ENCODE assay signal across 23 cellular contexts in the genomic region with DNA sequence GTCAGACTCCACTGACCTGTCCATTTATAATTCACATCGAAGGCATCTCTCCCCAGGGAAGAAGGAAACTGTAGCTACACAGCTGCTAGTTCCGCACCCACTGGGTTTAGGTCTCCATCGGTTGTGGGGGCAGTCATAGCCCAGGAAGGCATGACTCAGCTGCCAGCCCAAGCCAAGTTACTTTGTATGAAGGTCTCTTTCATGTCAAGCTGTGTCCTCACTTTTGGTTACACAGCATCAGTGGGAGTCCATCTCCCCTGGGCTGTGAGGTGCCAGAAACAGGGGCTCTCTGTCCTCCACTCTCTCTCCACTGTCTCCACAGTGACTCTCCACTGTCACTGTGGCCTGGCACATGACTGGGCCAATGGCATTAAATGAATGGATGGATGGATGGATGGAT.
DNase-seq lines count a peak whose midpoint lies in the region; ATAC-seq, FAIRE-seq and TF ChIP-seq lines count a peak whose summit lies in the region.
"Had no signal": no experiment of that assay in that cellular context is flagged by ENCODE, and none has a peak within 500 bp of the region (broad histone marks: within the 10 kb centered on the region; RNA-seq: fewer than 3 reads in every experiment).

No MANE protein-coding gene starts in this region.

- H3K18ac ChIP-seq in H9 (ENCODE audit: insufficient read length, low read depth, low read length) (no peak overlapping the region), neuronal stem cell (ENCODE audit: low read length) (no peak overlapping the region)

- H3K4me3 Mint-ChIP-seq in activated CD8-positive, alpha-beta memory T cell treated with anti-CD3 and anti-CD28 coated beads, Interleukin-2, amount 10 ng/mL, durations not matched to agents 7 days and 5 days, result no peak overlapping the region
- H3K4me3 Mint-ChIP-seq in H9, result no peak overlapping the region
- H3K4me3 Mint-ChIP-seq in activated CD8-positive, alpha-beta T cell treated with anti-CD3 and anti-CD28 coated beads for 36 hours, result no peak overlapping the region
- H3K4me3 Mint-ChIP-seq: CD14-positive monocyte; CD4-positive, alpha-beta memory T cell; HFFc6 had no signal

- no peaks in the 10 kb centered on the region for H3K4me1 Mint-ChIP-seq in activated CD8-positive, alpha-beta memory T cell treated with anti-CD3 and anti-CD28 coated beads, Interleukin-2, amount 10 ng/mL, durations not matched to agents 7 days and 5 days
- no peaks in the 10 kb centered on the region for H3K4me1 Mint-ChIP-seq in H9
- H3K4me1 Mint-ChIP-seq in activated CD8-positive, alpha-beta T cell treated with anti-CD3 and anti-CD28 coated beads for 36 hours (ENCODE audit: low read depth), result no peaks in the 10 kb centered on the region
- H3K4me1 Mint-ChIP-seq: CD14-positive monocyte; CD4-positive, alpha-beta memory T cell had no signal

- no peak overlapping the region for H2BK12ac ChIP-seq in H9 (ENCODE audit: insufficient read length, low read depth, low read length)
- no peak overlapping the region for H2BK12ac ChIP-seq in neuronal stem cell (ENCODE audit: low read length)

- H3K23ac ChIP-seq in H9 (ENCODE audit: insufficient read length, low read depth, low read length) (no peak overlapping the region), neuronal stem cell (ENCODE audit: low read depth, low read length, poor library complexity) (no peak overlapping the region)

- no peak overlapping the region for H3K4me2 ChIP-seq in H9 (ENCODE audit: insufficient read depth, insufficient read length, low read length)
- no peak overlapping the region for H3K4me2 ChIP-seq in neuronal stem cell (ENCODE audit: insufficient read depth, low read length, poor library complexity, severe bottlenecking)
- H3K4me2 ChIP-seq: BLaER1 had no signal

- H3K9me3 ChIP-seq in H9 (ENCODE audit: control insufficient read depth, low read depth, low read length) (no peaks in the 10 kb centered on the region), neuronal stem cell (replicated peaks in 1 of 2; ENCODE audit: control insufficient read depth in 2 of 2, insufficient read depth in 1 of 2, low read depth in 1 of 2, low read length in 2 of 2) (peaks cover 0 to 3% of the 10 kb centered on the region in 2 donors)
- H3K9me3 ChIP-seq: BLaER1 had no signal

- no peak overlapping the region for H3K9ac ChIP-seq in H9 (ENCODE audit: extremely low read depth, insufficient read length, low read length)
- no peak overlapping the region for H3K9ac ChIP-seq in neuronal stem cell (ENCODE audit: low read depth, low read length, poor library complexity)
- H3K9ac ChIP-seq: BLaER1, GM23248 had no signal

- H3K9me3 Mint-ChIP-seq in activated CD8-positive, alpha-beta memory T cell treated with anti-CD3 and anti-CD28 coated beads, Interleukin-2, amount 10 ng/mL, durations not matched to agents 7 days and 5 days (ENCODE audit: low read depth), result no peaks in the 10 kb centered on the region
- peaks cover 0 to 7% of the 10 kb centered on the region in 2 experiments; a peak in 2 of 5 replicates for H3K9me3 Mint-ChIP-seq in H9
- no peaks in the 10 kb centered on the region for H3K9me3 Mint-ChIP-seq in activated CD8-positive, alpha-beta T cell treated with anti-CD3 and anti-CD28 coated beads for 36 hours
- H3K9me3 Mint-ChIP-seq: CD4-positive, alpha-beta memory T cell had no signal

- H2AK5ac ChIP-seq in H9 (ENCODE audit: insufficient read length, low read length) (no peak overlapping the region), neuronal stem cell (ENCODE audit: low read depth, low read length) (no peak overlapping the region)

- H3K36me3 ChIP-seq in bronchial epithelial cell (ENCODE audit: control insufficient read depth, insufficient read depth, low read length) (no peaks in the 10 kb centered on the region), neuronal stem cell (replicated peaks in 1 of 2; ENCODE audit: control insufficient read depth in 2 of 2, insufficient read depth in 2 of 2, low read length in 2 of 2) (no peaks in the 10 kb centered on the region)
- H3K36me3 ChIP-seq: BLaER1 had no signal

- H3K27me3 ChIP-seq in H9 (ENCODE audit: insufficient read depth, low read length) (no peaks in the 10 kb centered on the region; the same call in 1 of the 2 replicates), bronchial epithelial cell (ENCODE audit: control insufficient read depth, insufficient read depth, low read length) (no peaks in the 10 kb centered on the region), neuronal stem cell (ENCODE audit: control insufficient read depth in 3 of 3, insufficient read depth in 3 of 3, low read depth in 1 of 3, low read length in 3 of 3) (no peaks in the 10 kb centered on the region)
- H3K27me3 ChIP-seq: BLaER1 had no signal

- no peak overlapping the region for H3T11ph ChIP-seq in H9 (ENCODE audit: low read length)

- H3K27ac Mint-ChIP-seq in activated CD8-positive, alpha-beta memory T cell treated with anti-CD3 and anti-CD28 coated beads, Interleukin-2, amount 10 ng/mL, durations not matched to agents 7 days and 5 days, result no peak overlapping the region
- no peak overlapping the region for H3K27ac Mint-ChIP-seq in H9
- no peak overlapping the region for H3K27ac Mint-ChIP-seq in activated CD8-positive, alpha-beta T cell treated with anti-CD3 and anti-CD28 coated beads for 36 hours
- H3K27ac Mint-ChIP-seq: CD14-positive monocyte; CD4-positive, alpha-beta memory T cell; HFFc6 had no signal

- H4K91ac ChIP-seq in H9 (ENCODE audit: insufficient read length, low read depth, low read length) (no peak overlapping the region), neuronal stem cell (ENCODE audit: low read depth, low read length, poor library complexity) (no peak overlapping the region)

- peak; percentile 43 for FAIRE-seq in bronchial epithelial cell (lab: Jason Lieb, UNC)
- FAIRE-seq: GM12891, GM18507 had no signal

- H3K79me2 ChIP-seq in H9 (ENCODE audit: insufficient read depth, low read length), result no peaks in the 10 kb centered on the region

- no CpG with 5 or more reads among the region's 3 CpGs for WGBS in H9 (ENCODE audit: extremely low coverage, insufficient read length, low lambda C conversion rate)
- no CpG with 5 or more reads among the region's 3 CpGs for WGBS in neuronal stem cell (ENCODE audit: extremely low coverage in 2 of 2, insufficient read length in 2 of 2, insufficient replicate concordance in 1 of 2), 2 donors

- no peaks in the 10 kb centered on the region for H3K23me2 ChIP-seq in H9 (ENCODE audit: insufficient read length, low read depth, low read length, poor library complexity, severe bottlenecking)

- H4K20me1 ChIP-seq in H9 (ENCODE audit: control insufficient read depth, insufficient read depth, insufficient read length), result no peaks in the 10 kb centered on the region

- CTCF ChIA-PET in activated CD8-positive, alpha-beta memory T cell treated with anti-CD3 and anti-CD28 coated beads, Interleukin-2, amount 10 ng/mL, durations not matched to agents 7 days and 5 days (lab: Charles Lee), result no interaction called here
- CTCF ChIA-PET in activated CD8-positive, alpha-beta T cell treated with anti-CD3 and anti-CD28 coated beads for 36 hours (lab: Charles Lee), result no interaction called here

- no peaks in the 10 kb centered on the region for H3K27me3 Mint-ChIP-seq in activated CD8-positive, alpha-beta memory T cell treated with anti-CD3 and anti-CD28 coated beads, Interleukin-2, amount 10 ng/mL, durations not matched to agents 7 days and 5 days
- peaks cover 12% of the 10 kb centered on the region for H3K27me3 Mint-ChIP-seq in H9 (ENCODE audit: low read depth)
- no peaks in the 10 kb centered on the region for H3K27me3 Mint-ChIP-seq in activated CD8-positive, alpha-beta T cell treated with anti-CD3 and anti-CD28 coated beads for 36 hours

- POLR2A ChIA-PET in activated CD8-positive, alpha-beta T cell treated with anti-CD3 and anti-CD28 coated beads for 36 hours (lab: Charles Lee), result no interaction called here

- intact Hi-C loops in activated CD8-positive, alpha-beta T cell treated with anti-CD3 and anti-CD28 coated beads for 36 hours (cut with micrococcal nuclease), result no loop called here

- H2BK5ac ChIP-seq in H9 (ENCODE audit: insufficient read length, low read length) (no peak overlapping the region), neuronal stem cell (ENCODE audit: low read length) (no peak overlapping the region)

- H4K5ac ChIP-seq in H9 (ENCODE audit: insufficient read length, low read depth, low read length), result no peak overlapping the region

- H3K56ac ChIP-seq in H9 (ENCODE audit: insufficient read length, low read depth, low read length), result no peak overlapping the region

- H3K27ac ChIP-seq in H9 (ENCODE audit: insufficient read length, low read depth, low read length) (no peak overlapping the region), neuronal stem cell (replicated peaks; ENCODE audit: low read length) (no peak overlapping the region)
- H3K27ac ChIP-seq: BLaER1, GM23248 had no signal

- H2BK20ac ChIP-seq in H9 (ENCODE audit: low read depth, low read length, poor library complexity, severe bottlenecking), result no peak overlapping the region

- H3K14ac ChIP-seq in H9 (ENCODE audit: insufficient read depth, low read length) (no peak overlapping the region; the same call in 1 of the 2 replicates), neuronal stem cell (ENCODE audit: low read length) (no peak overlapping the region)

- peak; percentile 14 for DNase-seq in activated CD8-positive, alpha-beta memory T cell treated with anti-CD3 and anti-CD28 coated beads, Interleukin-2, amount 10 ng/mL, durations not matched to agents 7 days and 5 days
- DNase-seq in activated CD8-positive, alpha-beta memory T cell treated with anti-CD3 and anti-CD28 coated beads for 24 hours, result no peak
- DNase-seq in H9, result peak; percentile 4
- no peak for DNase-seq in bronchial epithelial cell (ENCODE audit: low read depth)
- no peak for DNase-seq in neuronal stem cell (ENCODE audit: low spot score)
- no peak for DNase-seq in COLO829 (ENCODE audit: low spot score)
- no peak for DNase-seq in stimulated activated CD4-positive, alpha-beta T cell treated with anti-CD3 and anti-CD28 coated beads, Interleukin-4, amount 100 ng/mL, for 4 hours
- no peak for DNase-seq in activated CD8-positive, alpha-beta T cell treated with anti-CD3 and anti-CD28 coated beads for 36 hours
- DNase-seq: 8988T; Calu3; CD4-positive, alpha-beta memory T cell; DMS 273 treated with DMSO at 0.1 percent for 48 hours; DMS53; DND-41; EL; GM23248; HCEC 1CT; HFFc6; IMR-90 had no signal

- H3K36me3 Mint-ChIP-seq in activated CD8-positive, alpha-beta memory T cell treated with anti-CD3 and anti-CD28 coated beads, Interleukin-2, amount 10 ng/mL, durations not matched to agents 7 days and 5 days, result no peaks in the 10 kb centered on the region
- no peaks in the 10 kb centered on the region for H3K36me3 Mint-ChIP-seq in H9 (ENCODE audit: insufficient read depth in 1 of 3, low read depth in 3 of 3)
- H3K36me3 Mint-ChIP-seq in activated CD8-positive, alpha-beta T cell treated with anti-CD3 and anti-CD28 coated beads for 36 hours (ENCODE audit: low read depth), result no peaks in the 10 kb centered on the region
- H3K36me3 Mint-ChIP-seq: CD14-positive monocyte; CD4-positive, alpha-beta memory T cell had no signal

- no peaks in the 10 kb centered on the region for H3K4me1 ChIP-seq in H9 (ENCODE audit: insufficient read depth, low read length)
- peaks cover 0 to 2% of the 10 kb centered on the region in 2 donors for H3K4me1 ChIP-seq in neuronal stem cell (ENCODE audit: control insufficient read depth in 2 of 2, insufficient read depth in 1 of 2, low read depth in 1 of 2, low read length in 2 of 2)
- H3K4me1 ChIP-seq: BLaER1 had no signal

- H2AFZ ChIP-seq in H9 (ENCODE audit: low read length), result no peak overlapping the region
- H2AFZ ChIP-seq in neuronal stem cell (ENCODE audit: low read length), result no peak overlapping the region
- H2AFZ ChIP-seq: GM23248 had no signal

- no peaks in the 10 kb centered on the region for H3K79me1 ChIP-seq in H9 (ENCODE audit: insufficient read depth, low read depth, low read length, poor library complexity, severe bottlenecking)
- H3K79me1 ChIP-seq in neuronal stem cell (ENCODE audit: low read depth, low read length), result peaks cover 4% of the 10 kb centered on the region

- H3K4me3 ChIP-seq in bronchial epithelial cell (ENCODE audit: low read depth, low read length) (no peak overlapping the region), neuronal stem cell (ENCODE audit: low read length in 2 of 2) (no peak overlapping the region)
- H3K4me3 ChIP-seq: BLaER1, GM23248 had no signal

- H2BK15ac ChIP-seq in H9 (ENCODE audit: low read depth, low read length), result no peak overlapping the region
- H2BK15ac ChIP-seq in neuronal stem cell (ENCODE audit: low read length), result no peak overlapping the region

- ATAC-seq in activated CD8-positive, alpha-beta memory T cell treated with anti-CD3 and anti-CD28 coated beads, Interleukin-2, amount 10 ng/mL, durations not matched to agents 7 days and 5 days, result no peak
- ATAC-seq in activated CD8-positive, alpha-beta T cell treated with anti-CD3 and anti-CD28 coated beads for 36 hours, result no peak

- TF ChIP-seq CTCF in H9 (conservative IDR thresholded peaks at IDR 0.05) (no peak), bronchial epithelial cell (IDR thresholded peaks at IDR 0.05; ENCODE audit: insufficient read depth, low read length, severe bottlenecking) (no peak)
- no peak for TF ChIP-seq CTCF in activated CD8-positive, alpha-beta T cell treated with anti-CD3 and anti-CD28 coated beads for 36 hours (IDR thresholded peaks at IDR 0.05)

- H3K4ac ChIP-seq in H9 (ENCODE audit: low read depth, low read length), result no peak overlapping the region
- H3K4ac ChIP-seq in neuronal stem cell (ENCODE audit: low read length), result no peak overlapping the region

- H4K8ac ChIP-seq in H9 (replicated peaks; ENCODE audit: insufficient read length, low read depth, low read length) (no peak overlapping the region), neuronal stem cell (ENCODE audit: low read depth, low read length) (peak overlapping the region; percentile 95)

- H2BK120ac ChIP-seq in H9 (ENCODE audit: low read depth, low read length, poor library complexity, severe bottlenecking) (no peak overlapping the region), neuronal stem cell (ENCODE audit: low read depth, low read length) (no peak overlapping the region)

Comparison
In these comparisons a context has a peak if more than half of its experiments do, and no peak if none do; other contexts are left out.
1. DNase-seq: peak in activated CD8-positive, alpha-beta memory T cell treated with anti-CD3 and anti-CD28 coated beads, Interleukin-2, amount 10 ng/mL, durations not matched to agents 7 days and 5 days (single experiment) and H9 (single experiment); none in activated CD8-positive, alpha-beta memory T cell treated with anti-CD3 and anti-CD28 coated beads for 24 hours (single experiment), bronchial epithelial cell (single experiment), neuronal stem cell (single experiment), COLO829 (single experiment), stimulated activated CD4-positive, alpha-beta T cell treated with anti-CD3 and anti-CD28 coated beads, Interleukin-4, amount 100 ng/mL, for 4 hours (0 of 2) and activated CD8-positive, alpha-beta T cell treated with anti-CD3 and anti-CD28 coated beads for 36 hours (single experiment).